20 cellular contexts compared by ENCODE assay signal in genomic region chr12:122669397-122670070, GRCh38. TPM values are rescaled to one million over a fixed set of nuclear protein-coding genes. Genes with fewer than 3 reads are reported as not detected.
DNase-seq lines count a peak whose midpoint lies in the region; ATAC-seq and TF ChIP-seq lines count a peak whose summit lies in the region.
"Had no signal": no experiment of that assay in that cellular context is flagged by ENCODE, and none has a peak within 500 bp of the region (broad histone marks: within the 10 kb centered on the region; RNA-seq: fewer than 3 reads in every experiment).

No MANE protein-coding gene starts in this region.

- peaks cover 3% of the 10 kb centered on the region for H3K4me1 Mint-ChIP-seq in CD14-positive monocyte
- H3K4me1 Mint-ChIP-seq in activated T-helper 2 cell treated with anti-CD3 and anti-CD28 coated beads, Interferon-gamma antibody, Interleukin-2, Interleukin-4, amounts not matched to agents 10 μg/mL and 5 μg/mL and 100 μg/mL, durations not matched to agents 14 hours and 24 hours and 36 hours (ENCODE audit: low read depth): peaks cover 2% of the 10 kb centered on the region
- H3K4me1 Mint-ChIP-seq: naive B cell had no signal

- H3K9me3 ChIP-seq in PC-3 (ENCODE audit: low read length) (no peaks in the 10 kb centered on the region), BE2C (no peaks in the 10 kb centered on the region)
- H3K9me3 ChIP-seq: SJSA1 had no signal

- no TSS peak for BruUV-seq in PC-3 (replicated peaks; lab: Mats Ljungman, UMichigan)

- H4K20me1 ChIP-seq in PC-3 (ENCODE audit: low read length): no peaks in the 10 kb centered on the region

- H3K9me3 Mint-ChIP-seq in CD14-positive monocyte: peaks cover 0 to 3% (median 0%) of the 10 kb centered on the region in 7 donors
- H3K9me3 Mint-ChIP-seq in activated T-helper 2 cell treated with anti-CD3 and anti-CD28 coated beads, Interferon-gamma antibody, Interleukin-2, Interleukin-4, amounts not matched to agents 10 μg/mL and 5 μg/mL and 100 μg/mL, durations not matched to agents 14 hours and 24 hours and 36 hours: no peaks in the 10 kb centered on the region
- H3K9me3 Mint-ChIP-seq: CD8-positive, alpha-beta T cell had no signal

- no peaks in the 10 kb centered on the region for H3K36me3 Mint-ChIP-seq in CD14-positive monocyte
- H3K36me3 Mint-ChIP-seq in activated T-helper 2 cell treated with anti-CD3 and anti-CD28 coated beads, Interferon-gamma antibody, Interleukin-2, Interleukin-4, amounts not matched to agents 10 μg/mL and 5 μg/mL and 100 μg/mL, durations not matched to agents 14 hours and 24 hours and 36 hours (ENCODE audit: low read depth): no peaks in the 10 kb centered on the region
- H3K36me3 Mint-ChIP-seq: CD8-positive, alpha-beta T cell; naive B cell had no signal

- H3K4me1 ChIP-seq in PC-3 (ENCODE audit: insufficient read depth, low read length): peaks cover 23% of the 10 kb centered on the region
- H3K4me1 ChIP-seq in BE2C: no peaks in the 10 kb centered on the region

- H3K27me3 ChIP-seq in PC-3 (ENCODE audit: low read length): no peaks in the 10 kb centered on the region
- no peaks in the 10 kb centered on the region for H3K27me3 ChIP-seq in BE2C
- H3K27me3 ChIP-seq: hepatocyte, SJSA1 had no signal

- CTCF ChIA-PET in PC-3 (lab: Charles Lee): no interaction called here

- intact Hi-C loops in PC-3 (cut with micrococcal nuclease) (loop anchor here (1.0 kb wide), 1 partner anchor 10 kb away; no protein-coding TSS in a partner anchor), CD14-positive monocyte (cut with micrococcal nuclease) (no loop called here)
- intact Hi-C loops in activated T-helper 2 cell treated with anti-CD3 and anti-CD28 coated beads, Interferon-gamma antibody, Interleukin-2, Interleukin-4, amounts not matched to agents 10 μg/mL and 5 μg/mL and 100 μg/mL, durations not matched to agents 14 hours and 24 hours and 36 hours (cut with micrococcal nuclease): no loop called here

- no peaks in the 10 kb centered on the region for H3K79me2 ChIP-seq in PC-3 (ENCODE audit: low read length)
- H3K79me2 ChIP-seq: hepatocyte had no signal

- POLR2A ChIA-PET in PC-3 (lab: Charles Lee; ENCODE audit: unreplicated experiment): interaction anchor here (0.5 to 0.6 kb wide), 4 partner anchors 8 to 143 kb away, joined by 3 to 13 read pairs (median 4); no protein-coding TSS in a partner anchor

- peak; percentile 70 for DNase-seq in EL
- peak; percentile 91 for DNase-seq in PC-3
- peak; percentile 17 for DNase-seq in epithelial cell of esophagus (ENCODE audit: low read depth)
- peak; percentile 59 for DNase-seq in renal cortical epithelial cell (ENCODE audit: low read depth)
- no peak for DNase-seq in BE2C
- DNase-seq in CD14-positive monocyte (ENCODE audit: low spot score): no peak
- DNase-seq in activated T-helper 2 cell treated with anti-CD3 and anti-CD28 coated beads, Interferon-gamma antibody, Interleukin-2, Interleukin-4, amounts not matched to agents 10 μg/mL and 5 μg/mL and 100 μg/mL, durations not matched to agents 14 hours and 24 hours and 36 hours (ENCODE audit: low spot score): no peak
- DNase-seq in HuH-7 (ENCODE audit: low spot score): no peak
- DNase-seq: activated naive CD4-positive, alpha-beta T cell; caudate nucleus; CD8-positive, alpha-beta T cell; GF-D8; naive B cell; NCI-H2171; retina; stimulated activated CD4-positive, alpha-beta T cell treated with anti-CD3 and anti-CD28 coated beads, Interleukin-4, amount 100 ng/mL, for 1 hour had no signal

- TF ChIP-seq CTCF in PC-3 (conservative IDR thresholded peaks at IDR 0.05; ENCODE audit: low read depth, low read length) (no peak), epithelial cell of esophagus (IDR thresholded peaks at IDR 0.05; ENCODE audit: insufficient read depth, low read depth, low read length, missing control alignments) (no peak), BE2C (IDR thresholded peaks at IDR 0.05; ENCODE audit: low read depth, low read length) (no peak), CD14-positive monocyte (IDR thresholded peaks at IDR 0.05) (no peak)

- H3K4me3 ChIP-seq in PC-3 (ENCODE audit: low read length) (peak overlapping the region; percentile 5; the same call in 1 of the 2 replicates), epithelial cell of esophagus (ENCODE audit: low read length) (no peak overlapping the region), BE2C (ENCODE audit: low read depth, low read length) (no peak overlapping the region)
- H3K4me3 ChIP-seq: hepatocyte, SJSA1 had no signal

- no peaks in the 10 kb centered on the region for H3K9me2 ChIP-seq in PC-3 (replicated peaks; ENCODE audit: low read length)

- H3K36me3 ChIP-seq in PC-3 (ENCODE audit: low read depth, low read length) (no peaks in the 10 kb centered on the region), BE2C (no peaks in the 10 kb centered on the region)
- H3K36me3 ChIP-seq: SJSA1 had no signal

- peaks cover 0 to 11% (median 2%) of the 10 kb centered on the region in 3 donors for H3K27me3 Mint-ChIP-seq in CD14-positive monocyte (ENCODE audit: low read depth in 3 of 3)
- H3K27me3 Mint-ChIP-seq in activated T-helper 2 cell treated with anti-CD3 and anti-CD28 coated beads, Interferon-gamma antibody, Interleukin-2, Interleukin-4, amounts not matched to agents 10 μg/mL and 5 μg/mL and 100 μg/mL, durations not matched to agents 14 hours and 24 hours and 36 hours (ENCODE audit: low read depth): peaks cover 10% of the 10 kb centered on the region
- H3K27me3 Mint-ChIP-seq: naive B cell had no signal

- peak overlapping the region; percentile 9; the same call in 1 of the 2 replicates for H2AFZ ChIP-seq in PC-3 (ENCODE audit: low read length)
- H2AFZ ChIP-seq: hepatocyte had no signal

- peaks cover 6% of the 10 kb centered on the region for H3F3A ChIP-seq in PC-3 (ENCODE audit: low read length, unreplicated experiment)

- peak overlapping the region; percentile 76 for H3K27ac ChIP-seq in PC-3 (ENCODE audit: low read length)
- H3K27ac ChIP-seq: hepatocyte, SJSA1 had no signal

- no peak overlapping the region for H3K27ac Mint-ChIP-seq in CD14-positive monocyte
- H3K27ac Mint-ChIP-seq in activated T-helper 2 cell treated with anti-CD3 and anti-CD28 coated beads, Interferon-gamma antibody, Interleukin-2, Interleukin-4, amounts not matched to agents 10 μg/mL and 5 μg/mL and 100 μg/mL, durations not matched to agents 14 hours and 24 hours and 36 hours: no peak overlapping the region
- H3K27ac Mint-ChIP-seq: CD8-positive, alpha-beta T cell; naive B cell had no signal

- peak; percentile 73 for ATAC-seq in PC-3
- ATAC-seq: CD8-positive, alpha-beta T cell; left lobe of liver had no signal

- peak overlapping the region; percentile 45 for H3K4me2 ChIP-seq in PC-3 (ENCODE audit: low read length)
- H3K4me2 ChIP-seq: hepatocyte had no signal

- H3K4me3 Mint-ChIP-seq in CD14-positive monocyte: no peak overlapping the region
- no peak overlapping the region for H3K4me3 Mint-ChIP-seq in activated T-helper 2 cell treated with anti-CD3 and anti-CD28 coated beads, Interferon-gamma antibody, Interleukin-2, Interleukin-4, amounts not matched to agents 10 μg/mL and 5 μg/mL and 100 μg/mL, durations not matched to agents 14 hours and 24 hours and 36 hours (ENCODE audit: low read depth)
- H3K4me3 Mint-ChIP-seq: CD8-positive, alpha-beta T cell; naive B cell had no signal

- H3K9ac ChIP-seq in PC-3 (ENCODE audit: low read length): peak overlapping the region; percentile 1; the same call in 1 of the 2 replicates

RNA-seq across cellular contexts. Expression of gene HCAR2, which starts 33.6 kb away (rescaled TPM):
- 0.17 TPM in 1 of 2 replicates, not detected in the other for total RNA-seq in PC-3 (2014; rRNA removed)
- total RNA-seq in renal cortical epithelial cell: under 0.01 TPM in 1 of 2 replicates, not detected in the other
- polyA plus RNA-seq in BE2C (2012; ENCODE audit: insufficient read depth, insufficient read length, low read depth): not detected
- polyA plus RNA-seq in CD14-positive monocyte: 10 to 100 TPM in 1 of 2 donors, 1 to 10 TPM in 1; 8.1 to 13.0 TPM
- 0.16 TPM in 2 replicates for total RNA-seq in activated T-helper 2 cell treated with anti-CD3 and anti-CD28 coated beads, Interferon-gamma antibody, Interleukin-2, Interleukin-4, amounts not matched to agents 10 μg/mL and 5 μg/mL and 100 μg/mL, durations not matched to agents 14 hours and 24 hours and 36 hours
- total RNA-seq: CD8-positive, alpha-beta T cell; left lobe of liver; SJSA1 had no signal

RNA-seq across cellular contexts. Expression of gene HCAR3, which starts 47.1 kb away (rescaled TPM):
- total RNA-seq in PC-3 (2014; rRNA removed) (not detected in 2 replicates), renal cortical epithelial cell (not detected in 2 replicates)
- not detected for polyA plus RNA-seq in BE2C (2012; ENCODE audit: insufficient read depth, insufficient read length, low read depth)
- 10 to 100 TPM; 14.4 to 23.7 TPM for polyA plus RNA-seq in CD14-positive monocyte
- total RNA-seq in activated T-helper 2 cell treated with anti-CD3 and anti-CD28 coated beads, Interferon-gamma antibody, Interleukin-2, Interleukin-4, amounts not matched to agents 10 μg/mL and 5 μg/mL and 100 μg/mL, durations not matched to agents 14 hours and 24 hours and 36 hours: 0.34 and 0.46 TPM in 2 replicates
- total RNA-seq: CD8-positive, alpha-beta T cell; H4; left lobe of liver; SJSA1 had no signal

Comparison
In these comparisons a context has a peak if more than half of its experiments do, and no peak if none do; other contexts are left out.
1. DNase-seq: peak in EL (single experiment), PC-3 (single experiment), epithelial cell of esophagus (single experiment) and renal cortical epithelial cell (single experiment); none in BE2C (single experiment), CD14-positive monocyte (single experiment), activated T-helper 2 cell treated with anti-CD3 and anti-CD28 coated beads, Interferon-gamma antibody, Interleukin-2, Interleukin-4, amounts not matched to agents 10 μg/mL and 5 μg/mL and 100 μg/mL, durations not matched to agents 14 hours and 24 hours and 36 hours (single experiment) and HuH-7 (single experiment).